24 cellular contexts compared by ENCODE assay signal in genomic region chr9:69486498-69486897, GRCh38.
"Had no signal": no experiment of that assay in that cellular context is flagged by ENCODE, and none has a peak within 500 bp of the region (broad histone marks: within the 10 kb centered on the region; RNA-seq: fewer than 3 reads in every experiment).

No MANE protein-coding gene starts in this region.

- H3K4me1 ChIP-seq: colonic mucosa, heart left ventricle, stomach, suprapubic skin, tibial nerve had no signal

- H3K9me3 ChIP-seq: colonic mucosa, heart left ventricle, stomach, suprapubic skin, tibial nerve had no signal

- H3K27ac Mint-ChIP-seq: activated naive CD8-positive, alpha-beta T cell treated with anti-CD3 and anti-CD28 coated beads for 36 hours; naive thymus-derived CD8-positive, alpha-beta T cell; stimulated activated memory B cell treated with anti-CD40 and anti-IgM and Interleukin-4, amounts not matched to agents 10 μg/mL and 1 μg/mL and 100 μg/mL, for 72 hours; T-helper 2 cell treated with Interferon-gamma antibody and Interleukin-4, amounts not matched to agents 5 μg/mL and 100 μg/mL, for 36 hours had no signal

- H3K4me1 Mint-ChIP-seq: activated naive CD8-positive, alpha-beta T cell treated with anti-CD3 and anti-CD28 coated beads for 36 hours; naive thymus-derived CD8-positive, alpha-beta T cell; stimulated activated memory B cell treated with anti-CD40 and anti-IgM and Interleukin-4, amounts not matched to agents 10 μg/mL and 1 μg/mL and 100 μg/mL, for 72 hours had no signal

- H3K27ac ChIP-seq: colonic mucosa, dorsolateral prefrontal cortex, heart left ventricle, stomach, suprapubic skin, tibial nerve, VCaP had no signal

- DNase-seq: activated CD4-positive, alpha-beta T cell treated with anti-CD3 and anti-CD28 coated beads, Interleukin-2, amount 50 U/mL, for 1 hour; activated CD4-positive, CD25-positive, alpha-beta regulatory T cell treated with anti-CD3 and anti-CD28 coated beads, Interleukin-2, amount 50 U/mL, for 72 hours; activated CD8-positive, alpha-beta memory T cell treated with anti-CD3 and anti-CD28 coated beads, Interleukin-2, amount 50 U/mL, for 48 hours; activated naive CD4-positive, alpha-beta T cell treated with Interleukin-2 at 50 U/mL for 16 hours; activated naive CD8-positive, alpha-beta T cell treated with anti-CD3 and anti-CD28 coated beads for 36 hours; activated T-cell treated with anti-CD3 and anti-CD28 coated beads, Interleukin-2, amount 50 U/mL, for 4 hours; colonic mucosa; dorsolateral prefrontal cortex; heart left ventricle; naive thymus-derived CD8-positive, alpha-beta T cell; nucleus accumbens; posterior cingulate gyrus; small intestine; stimulated activated CD4-positive, alpha-beta T cell treated with anti-CD3 and anti-CD28 coated beads, Interleukin-15, amount 100 ng/mL, for 24 hours; stomach; SW 1271 had no signal

- H3K27me3 ChIP-seq: colonic mucosa, dorsolateral prefrontal cortex, heart left ventricle, stomach, suprapubic skin, tibial nerve had no signal

- ATAC-seq: activated T-cell treated with anti-CD3 and anti-CD28 coated beads, Interleukin-2, amount 50 U/mL, for 4 hours; heart left ventricle; left lobe of liver; naive thymus-derived CD8-positive, alpha-beta T cell; sciatic nerve; stimulated activated memory B cell treated with anti-CD40 and anti-IgM and Interleukin-4, amounts not matched to agents 10 μg/mL and 1 μg/mL and 100 μg/mL, for 72 hours had no signal

- H3K27me3 Mint-ChIP-seq: activated naive CD8-positive, alpha-beta T cell treated with anti-CD3 and anti-CD28 coated beads for 36 hours; stimulated activated memory B cell treated with anti-CD40 and anti-IgM and Interleukin-4, amounts not matched to agents 10 μg/mL and 1 μg/mL and 100 μg/mL, for 72 hours had no signal

- H3K4me3 Mint-ChIP-seq: activated naive CD8-positive, alpha-beta T cell treated with anti-CD3 and anti-CD28 coated beads for 36 hours; activated T-cell treated with anti-CD3 and anti-CD28 coated beads, Interleukin-2, amount 50 U/mL, for 4 hours; naive thymus-derived CD8-positive, alpha-beta T cell; stimulated activated memory B cell treated with anti-CD40 and anti-IgM and Interleukin-4, amounts not matched to agents 10 μg/mL and 1 μg/mL and 100 μg/mL, for 72 hours; T-helper 2 cell treated with Interferon-gamma antibody and Interleukin-4, amounts not matched to agents 5 μg/mL and 100 μg/mL, for 36 hours had no signal

- H3K4me3 ChIP-seq: colonic mucosa, dorsolateral prefrontal cortex, heart left ventricle, lung, stomach, suprapubic skin, tibial nerve had no signal

- H3K9me3 Mint-ChIP-seq: activated naive CD8-positive, alpha-beta T cell treated with anti-CD3 and anti-CD28 coated beads for 36 hours; activated T-cell treated with anti-CD3 and anti-CD28 coated beads, Interleukin-2, amount 50 U/mL, for 4 hours had no signal

- H3K36me3 ChIP-seq: colonic mucosa, heart left ventricle, stomach, suprapubic skin, tibial nerve had no signal

- H3K36me3 Mint-ChIP-seq: activated naive CD8-positive, alpha-beta T cell treated with anti-CD3 and anti-CD28 coated beads for 36 hours; naive thymus-derived CD8-positive, alpha-beta T cell; stimulated activated memory B cell treated with anti-CD40 and anti-IgM and Interleukin-4, amounts not matched to agents 10 μg/mL and 1 μg/mL and 100 μg/mL, for 72 hours had no signal
